In genomic region chr22:43998865-43999264, GRCh38 we compare ENCODE assay signal across 22 cellular contexts. TPM values are rescaled to one million over a fixed set of nuclear protein-coding genes. Genes with fewer than 3 reads are reported as not detected.
A peak's percentile ranks its signal among the peaks of the same experiment; 100 is the strongest.
DNase-seq lines count a peak whose midpoint lies in the region; ATAC-seq and TF ChIP-seq lines count a peak whose summit lies in the region.
"Had no signal": no experiment of that assay in that cellular context is flagged by ENCODE, and none has a peak within 500 bp of the region (broad histone marks: within the 10 kb centered on the region; RNA-seq: fewer than 3 reads in every experiment).

No MANE protein-coding gene starts in this region.

- no peak overlapping the region for H3K27ac ChIP-seq in SK-N-SH (ENCODE audit: low read depth in 2 of 2, low read length in 1 of 2)
- H3K27ac ChIP-seq: C4-2B, HL-60, KMS-11 had no signal

- no peaks in the 10 kb centered on the region for H3K79me2 ChIP-seq in SK-N-SH (ENCODE audit: insufficient read depth)

- POLR2A ChIA-PET in activated CD4-positive, alpha-beta T cell treated with anti-CD3 and anti-CD28 coated beads for 36 hours (lab: Charles Lee): no interaction called here
- POLR2A ChIA-PET in SK-N-SH (lab: Yijun Ruan, JAX): interaction anchor here (1.1 kb wide), 1 partner anchor 12 kb away, joined by 3 read pairs; no protein-coding TSS in a partner anchor

- no peak for TF ChIP-seq RAD21 in SK-N-SH (IDR thresholded peaks at IDR 0.05; ENCODE audit: low read length)

- 98% methylated on average over 8 of the region's 8 CpGs for WGBS in SK-N-SH (ENCODE audit: low lambda C conversion rate)

- intact Hi-C loops in left cardiac atrium (cut with DNase I): loop anchor here in 1 of 2 donors (2.0 kb wide), 1 partner anchor 86 kb away; no protein-coding TSS in a partner anchor
- intact Hi-C loops in activated CD4-positive, alpha-beta T cell treated with anti-CD3 and anti-CD28 coated beads for 36 hours (cut with DNase I, micrococcal nuclease): loop anchor here in 1 of 2 experiments (10.0 kb wide), 1 partner anchor 186 kb away; the partner anchor contains the start of gene PARVG

- H3F3A ChIP-seq in SK-N-SH (replicated peaks; ENCODE audit: insufficient read depth): peaks cover 5% of the 10 kb centered on the region

- no peaks in the 10 kb centered on the region for H3K4me1 ChIP-seq in SK-N-SH (ENCODE audit: control insufficient read depth in 1 of 2, insufficient read depth in 2 of 2, low read depth in 1 of 2, low read length in 1 of 2)

- no peak overlapping the region for H3K4me2 ChIP-seq in SK-N-SH
- H3K4me2 ChIP-seq: KMS-11 had no signal

- no peak for DNase-seq in glutamatergic neuron
- DNase-seq in left cardiac atrium: peak; percentile 40
- no peak for DNase-seq in naive B cell
- no peak for DNase-seq in stimulated activated naive B cell treated with anti-CD40 and anti-IgM and Interleukin-4, amounts not matched to agents 10 μg/mL and 1 μg/mL and 100 μg/mL, for 72 hours
- DNase-seq in activated CD4-positive, alpha-beta T cell treated with anti-CD3 and anti-CD28 coated beads for 36 hours: no peak
- DNase-seq in SK-N-SH: no peak
- DNase-seq in occipital lobe (lab: John Stamatoyannopoulos, UW): no peak
- DNase-seq: ACHN, AML-193, DMS79 treated with DMSO at 0.1 percent for 48 hours, H7, MV-4-11, NCI-H187, NCI-H2107, NCI-H2227 treated with DMSO at 0.1 percent for 48 hours, NCI-H510A treated with DMSO at 0.1 percent for 48 hours, NCI-H774, OCI-M1, SIG-M5 had no signal

- H3K27me3 ChIP-seq in SK-N-SH (ENCODE audit: insufficient read depth): no peaks in the 10 kb centered on the region

- TF ChIP-seq CTCF in glutamatergic neuron (IDR thresholded peaks at IDR 0.05; ENCODE audit: partially characterized antibody, unreplicated experiment) (no peak), SK-N-SH (IDR thresholded peaks at IDR 0.05) (no peak)

- H4K20me1 ChIP-seq in SK-N-SH (ENCODE audit: insufficient read depth): no peaks in the 10 kb centered on the region

- H3K9me2 ChIP-seq in SK-N-SH: no peaks in the 10 kb centered on the region

- H3K36me3 Mint-ChIP-seq in glutamatergic neuron (ENCODE audit: unreplicated experiment) (no peaks in the 10 kb centered on the region), naive B cell (no peaks in the 10 kb centered on the region)
- peaks cover 51 to 62% of the 10 kb centered on the region in 2 donors for H3K36me3 Mint-ChIP-seq in stimulated activated naive B cell treated with anti-CD40 and anti-IgM and Interleukin-4, amounts not matched to agents 10 μg/mL and 1 μg/mL and 100 μg/mL, for 72 hours
- peaks cover 30% of the 10 kb centered on the region for H3K36me3 Mint-ChIP-seq in activated CD4-positive, alpha-beta T cell treated with anti-CD3 and anti-CD28 coated beads for 36 hours (ENCODE audit: low read depth)

- peak; percentile 35 to 58 for ATAC-seq in left cardiac atrium
- ATAC-seq in naive B cell (ENCODE audit: low read depth in 2 of 2): no peak
- no peak for ATAC-seq in stimulated activated naive B cell treated with anti-CD40 and anti-IgM and Interleukin-4, amounts not matched to agents 10 μg/mL and 1 μg/mL and 100 μg/mL, for 72 hours (replicated peaks)
- ATAC-seq in activated CD4-positive, alpha-beta T cell treated with anti-CD3 and anti-CD28 coated beads for 36 hours: no peak

- H3K9ac ChIP-seq in SK-N-SH: no peak overlapping the region
- H3K9ac ChIP-seq: KMS-11 had no signal

- H3K27me3 Mint-ChIP-seq in glutamatergic neuron (ENCODE audit: unreplicated experiment) (no peaks in the 10 kb centered on the region), naive B cell (no peaks in the 10 kb centered on the region)
- H3K27me3 Mint-ChIP-seq in stimulated activated naive B cell treated with anti-CD40 and anti-IgM and Interleukin-4, amounts not matched to agents 10 μg/mL and 1 μg/mL and 100 μg/mL, for 72 hours: no peaks in the 10 kb centered on the region
- no peaks in the 10 kb centered on the region for H3K27me3 Mint-ChIP-seq in activated CD4-positive, alpha-beta T cell treated with anti-CD3 and anti-CD28 coated beads for 36 hours

- H3K9me3 ChIP-seq in SK-N-SH: no peaks in the 10 kb centered on the region

- H3K36me3 ChIP-seq in SK-N-SH (replicated peaks in 1 of 2; ENCODE audit: control insufficient read depth in 1 of 2, insufficient read depth in 2 of 2, low read length in 1 of 2): peaks cover 25 to 56% of the 10 kb centered on the region in 2 experiments

- H3K4me1 Mint-ChIP-seq in glutamatergic neuron (ENCODE audit: low read depth, unreplicated experiment) (peaks cover 2% of the 10 kb centered on the region), naive B cell (peaks cover 26 to 64% (median 50%) of the 10 kb centered on the region in 3 donors)
- peaks cover 42 to 65% of the 10 kb centered on the region in 2 donors for H3K4me1 Mint-ChIP-seq in stimulated activated naive B cell treated with anti-CD40 and anti-IgM and Interleukin-4, amounts not matched to agents 10 μg/mL and 1 μg/mL and 100 μg/mL, for 72 hours
- peaks cover 25% of the 10 kb centered on the region for H3K4me1 Mint-ChIP-seq in activated CD4-positive, alpha-beta T cell treated with anti-CD3 and anti-CD28 coated beads for 36 hours

- H3K4me3 Mint-ChIP-seq in glutamatergic neuron (ENCODE audit: unreplicated experiment): no peak overlapping the region
- H3K4me3 Mint-ChIP-seq in naive B cell: peak overlapping the region in 3 of 8 donors; percentile 18 to 47 (median 21)
- H3K4me3 Mint-ChIP-seq in stimulated activated naive B cell treated with anti-CD40 and anti-IgM and Interleukin-4, amounts not matched to agents 10 μg/mL and 1 μg/mL and 100 μg/mL, for 72 hours: no peak overlapping the region
- H3K4me3 Mint-ChIP-seq in activated CD4-positive, alpha-beta T cell treated with anti-CD3 and anti-CD28 coated beads for 36 hours: no peak overlapping the region

- H3K27ac Mint-ChIP-seq in glutamatergic neuron (ENCODE audit: unreplicated experiment) (peak overlapping the region; percentile 24), naive B cell (peak overlapping the region; percentile 34 to 96 (median 74))
- H3K27ac Mint-ChIP-seq in stimulated activated naive B cell treated with anti-CD40 and anti-IgM and Interleukin-4, amounts not matched to agents 10 μg/mL and 1 μg/mL and 100 μg/mL, for 72 hours: peak overlapping the region; percentile 67
- H3K27ac Mint-ChIP-seq in activated CD4-positive, alpha-beta T cell treated with anti-CD3 and anti-CD28 coated beads for 36 hours: no peak overlapping the region

- no peak overlapping the region for H3K4me3 ChIP-seq in SK-N-SH (ENCODE audit: low read depth in 2 of 2, low read length in 1 of 2)

- H2AFZ ChIP-seq in SK-N-SH (ENCODE audit: low read depth): no peak overlapping the region

- CTCF ChIA-PET in activated CD4-positive, alpha-beta T cell treated with anti-CD3 and anti-CD28 coated beads for 36 hours (lab: Charles Lee): no interaction called here
- CTCF ChIA-PET in SK-N-SH (lab: Yijun Ruan, JAX): interaction anchor here (1.0 to 3.3 kb wide), 5 partner anchors 9 to 628 kb away, joined by 3 to 13 read pairs (median 8); no protein-coding TSS in a partner anchor

- no peaks in the 10 kb centered on the region for H3K9me3 Mint-ChIP-seq in glutamatergic neuron (ENCODE audit: unreplicated experiment)
- H3K9me3 Mint-ChIP-seq in naive B cell: no peaks in the 10 kb centered on the region
- no peaks in the 10 kb centered on the region for H3K9me3 Mint-ChIP-seq in stimulated activated naive B cell treated with anti-CD40 and anti-IgM and Interleukin-4, amounts not matched to agents 10 μg/mL and 1 μg/mL and 100 μg/mL, for 72 hours
- no peaks in the 10 kb centered on the region for H3K9me3 Mint-ChIP-seq in activated CD4-positive, alpha-beta T cell treated with anti-CD3 and anti-CD28 coated beads for 36 hours (ENCODE audit: low read depth)

- TF ChIP-seq EP300 in SK-N-SH (IDR thresholded peaks at IDR 0.05; ENCODE audit: borderline replicate concordance in 1 of 2, low read depth in 1 of 2, low read length in 1 of 2): no peak

TF ChIP-seq in SK-N-SH, 30 proteins besides CTCF, POLR2A, EP300 and RAD21 (continues in another document):
- TF ChIP-seq MXI1 (IDR thresholded peaks at IDR 0.05; ENCODE audit: low read depth, low read length): no peak
- no peak for TF ChIP-seq GABPA (IDR thresholded peaks at IDR 0.05; ENCODE audit: low read depth)
- no peak for TF ChIP-seq YY1 (IDR thresholded peaks at IDR 0.05; ENCODE audit: low read depth)

RNA-seq across cellular contexts. Expression of gene PARVB, which starts 25.2 kb away (rescaled TPM):
- total RNA-seq in glutamatergic neuron (ENCODE audit: unreplicated experiment): 7.7 TPM
- total RNA-seq in left cardiac atrium: 100 to 1,000 TPM in 1 of 2 donors, 10 to 100 TPM in 1; 95.5 to 113 TPM
- 10 to 100 TPM; 18.6 to 30.0 (median 21.3) TPM for polyA plus RNA-seq in naive B cell (ENCODE audit: low read depth in 6 of 6)
- total RNA-seq in activated CD4-positive, alpha-beta T cell treated with anti-CD3 and anti-CD28 coated beads for 36 hours: 10 to 100 TPM; 42.7 to 45.9 TPM
- 57.7 and 87.8 TPM in 2 replicates for polyA plus RNA-seq in SK-N-SH (2012; rRNA removed)
- polyA plus RNA-seq in SK-N-SH (2012; cell fraction: cytosol; rRNA removed): 50.1 and 52.3 TPM in 2 replicates
- polyA plus RNA-seq in SK-N-SH (2012; cell fraction: nucleus; rRNA removed): 33.2 and 39.7 TPM in 2 replicates
- total RNA-seq in occipital lobe: 5.1 TPM

RNA-seq across cellular contexts. Expression of gene SAMM50, which starts 43.6 kb away (rescaled TPM):
- 48.0 TPM for total RNA-seq in glutamatergic neuron (ENCODE audit: unreplicated experiment)
- total RNA-seq in left cardiac atrium: 10 to 100 TPM; 55.5 to 67.6 TPM
- 10 to 100 TPM; 64.0 to 96.1 (median 75.4) TPM for polyA plus RNA-seq in naive B cell (ENCODE audit: low read depth in 6 of 6)
- total RNA-seq in activated CD4-positive, alpha-beta T cell treated with anti-CD3 and anti-CD28 coated beads for 36 hours: 10 to 100 TPM; 35.2 to 43.8 TPM
- 46.7 and 49.6 TPM in 2 replicates for polyA plus RNA-seq in SK-N-SH (2012; rRNA removed)
- polyA plus RNA-seq in SK-N-SH (2012; cell fraction: cytosol; rRNA removed): 46.2 and 46.7 TPM in 2 replicates
- polyA plus RNA-seq in SK-N-SH (2012; cell fraction: nucleus; rRNA removed): 28.3 and 45.0 TPM in 2 replicates
- 31.0 TPM for total RNA-seq in occipital lobe

Comparison
In these comparisons a context has a peak if more than half of its experiments do, and no peak if none do; other contexts are left out.
1. ATAC-seq: peak in left cardiac atrium (2 of 2); none in naive B cell (0 of 2), stimulated activated naive B cell treated with anti-CD40 and anti-IgM and Interleukin-4, amounts not matched to agents 10 μg/mL and 1 μg/mL and 100 μg/mL, for 72 hours (0 of 2) and activated CD4-positive, alpha-beta T cell treated with anti-CD3 and anti-CD28 coated beads for 36 hours (single experiment).